ENCODE assay signal across 8 cellular contexts in genomic region chr20:53916173-53916512, GRCh38.
DNase-seq lines count a peak whose midpoint lies in the region; ATAC-seq, FAIRE-seq and TF ChIP-seq lines count a peak whose summit lies in the region.

No MANE protein-coding gene starts in this region.

- H3K4me3 Mint-ChIP-seq in stimulated activated naive CD8-positive, alpha-beta T cell treated with anti-CD3 and anti-CD28 coated beads, Interleukin-15, Interleukin-2, amounts not matched to agents 100 ng/mL and 50 ng/mL, for 24 hours: peak overlapping the region; percentile 84
- peak overlapping the region; percentile 87 for H3K4me3 Mint-ChIP-seq in chondrocyte (ENCODE audit: unreplicated experiment)
- peak overlapping the region; percentile 88 to 97 (median 94) for H3K4me3 Mint-ChIP-seq in naive thymus-derived CD4-positive, alpha-beta T cell

- no peaks in the 10 kb centered on the region for H3K27me3 Mint-ChIP-seq in stimulated activated naive CD8-positive, alpha-beta T cell treated with anti-CD3 and anti-CD28 coated beads, Interleukin-15, Interleukin-2, amounts not matched to agents 100 ng/mL and 50 ng/mL, for 24 hours
- no peaks in the 10 kb centered on the region for H3K27me3 Mint-ChIP-seq in chondrocyte (ENCODE audit: low read depth)
- H3K27me3 Mint-ChIP-seq in naive thymus-derived CD4-positive, alpha-beta T cell: no peaks in the 10 kb centered on the region

- no peaks in the 10 kb centered on the region for H3K27me3 ChIP-seq in naive thymus-derived CD4-positive, alpha-beta T cell (ENCODE audit: control insufficient read depth in 2 of 2, insufficient read depth in 2 of 2, low read length in 2 of 2)

- H3K27ac ChIP-seq in naive thymus-derived CD4-positive, alpha-beta T cell (ENCODE audit: low read depth, low read length): peak overlapping the region; percentile 70

- no peaks in the 10 kb centered on the region for H3K36me3 ChIP-seq in naive thymus-derived CD4-positive, alpha-beta T cell (ENCODE audit: control insufficient read depth in 2 of 3, insufficient read depth in 3 of 3, low read length in 3 of 3)

- no peak for FAIRE-seq in GM12891 (lab: Jason Lieb, UNC)

- DNase-seq in stimulated activated naive CD8-positive, alpha-beta T cell treated with anti-CD3 and anti-CD28 coated beads, Interleukin-15, Interleukin-2, amounts not matched to agents 100 U/mL and 50 U/mL, for 24 hours: no peak
- no peak for DNase-seq in chondrocyte (ENCODE audit: low spot score)
- DNase-seq in naive thymus-derived CD4-positive, alpha-beta T cell: no peak
- DNase-seq in GM10248 (ENCODE audit: extremely low spot score): no peak
- no peak for DNase-seq in SHP77 treated with DMSO at 0.1 percent for 48 hours (lab: John Stamatoyannopoulos, UW)
- no peak for DNase-seq in GM12891 (ENCODE audit: insufficient read length, low spot score)

- CTCF ChIA-PET in naive thymus-derived CD4-positive, alpha-beta T cell (lab: Charles Lee): interaction anchor here (0.6 to 4.8 kb wide), 37 partner anchors 9 to 699 kb away, joined by 3 to 54 read pairs (median 5); no protein-coding TSS in a partner anchor
- CTCF ChIA-PET in GM10248 (lab: Yijun Ruan, JAX): interaction anchor here (0.6 to 18.8 kb wide), 32 partner anchors 10 to 1743 kb away, joined by 3 to 281 read pairs (median 6); partner anchors contain the start of genes PFDN4 and ZNF217

- TF ChIP-seq CTCF in chondrocyte (IDR thresholded peaks at IDR 0.05): no peak
- no peak for TF ChIP-seq CTCF in GM10248 (IDR thresholded peaks at IDR 0.05; ENCODE audit: control extremely low read depth, extremely low read depth, low read depth, missing control alignments)

- H3K27ac Mint-ChIP-seq in stimulated activated naive CD8-positive, alpha-beta T cell treated with anti-CD3 and anti-CD28 coated beads, Interleukin-15, Interleukin-2, amounts not matched to agents 100 ng/mL and 50 ng/mL, for 24 hours: peak overlapping the region; percentile 82
- H3K27ac Mint-ChIP-seq in chondrocyte (ENCODE audit: unreplicated experiment): peak overlapping the region; percentile 93
- H3K27ac Mint-ChIP-seq in naive thymus-derived CD4-positive, alpha-beta T cell: peak overlapping the region; percentile 82 to 95 (median 90)

- peak overlapping the region; percentile 79 for H3K4me3 ChIP-seq in naive thymus-derived CD4-positive, alpha-beta T cell (ENCODE audit: low read length)

- intact Hi-C loops in naive thymus-derived CD4-positive, alpha-beta T cell (cut with micrococcal nuclease): loop anchor here (5.0 kb wide), 6 partner anchors 84 to 259 kb away; no protein-coding TSS in a partner anchor

- POLR2A ChIA-PET in naive thymus-derived CD4-positive, alpha-beta T cell (lab: Charles Lee): interaction anchor here (0.5 to 2.9 kb wide), 20 partner anchors 9 to 346 kb away, joined by 3 to 23 read pairs (median 4); no protein-coding TSS in a partner anchor
- POLR2A ChIA-PET in GM10248 (lab: Yijun Ruan, JAX): interaction anchor here (0.9 to 1.9 kb wide), 3 partner anchors 9 to 140 kb away, joined by 4 to 8 read pairs (median 5); no protein-coding TSS in a partner anchor

- H3K9me3 ChIP-seq in naive thymus-derived CD4-positive, alpha-beta T cell (ENCODE audit: control insufficient read depth in 2 of 3, low read length in 3 of 3): no peaks in the 10 kb centered on the region

- no peaks in the 10 kb centered on the region for H3K36me3 Mint-ChIP-seq in stimulated activated naive CD8-positive, alpha-beta T cell treated with anti-CD3 and anti-CD28 coated beads, Interleukin-15, Interleukin-2, amounts not matched to agents 100 ng/mL and 50 ng/mL, for 24 hours (ENCODE audit: low read depth)
- no peaks in the 10 kb centered on the region for H3K36me3 Mint-ChIP-seq in chondrocyte (ENCODE audit: low read depth)
- H3K36me3 Mint-ChIP-seq in naive thymus-derived CD4-positive, alpha-beta T cell: peaks cover 0 to 3% (median 0%) of the 10 kb centered on the region in 5 donors

- ATAC-seq in stimulated activated naive CD8-positive, alpha-beta T cell treated with anti-CD3 and anti-CD28 coated beads, Interleukin-15, Interleukin-2, amounts not matched to agents 100 U/mL and 50 U/mL, for 24 hours: no peak
- ATAC-seq in naive thymus-derived CD4-positive, alpha-beta T cell: peak; percentile 6
- no peak for ATAC-seq in HG02981 (IDR thresholded peaks at IDR 0.05; ENCODE audit: unreplicated experiment)

- TF ChIP-seq POLR2A in GM12891 (IDR thresholded peaks at IDR 0.05; ENCODE audit: low read depth, low read length): no peak

- H3K4me1 Mint-ChIP-seq in stimulated activated naive CD8-positive, alpha-beta T cell treated with anti-CD3 and anti-CD28 coated beads, Interleukin-15, Interleukin-2, amounts not matched to agents 100 ng/mL and 50 ng/mL, for 24 hours (ENCODE audit: low read depth): peaks cover 56% of the 10 kb centered on the region
- H3K4me1 Mint-ChIP-seq in chondrocyte (ENCODE audit: low read depth): peaks cover 41% of the 10 kb centered on the region
- H3K4me1 Mint-ChIP-seq in naive thymus-derived CD4-positive, alpha-beta T cell: peaks cover 15 to 37% (median 23%) of the 10 kb centered on the region in 7 donors

- no peaks in the 10 kb centered on the region for H3K9me3 Mint-ChIP-seq in stimulated activated naive CD8-positive, alpha-beta T cell treated with anti-CD3 and anti-CD28 coated beads, Interleukin-15, Interleukin-2, amounts not matched to agents 100 ng/mL and 50 ng/mL, for 24 hours
- no peaks in the 10 kb centered on the region for H3K9me3 Mint-ChIP-seq in chondrocyte (ENCODE audit: low read depth)
- H3K9me3 Mint-ChIP-seq in naive thymus-derived CD4-positive, alpha-beta T cell: peaks cover 0 to 1% (median 0%) of the 10 kb centered on the region in 11 donors

- peaks cover 5 to 7% of the 10 kb centered on the region in 2 donors for H3K4me1 ChIP-seq in naive thymus-derived CD4-positive, alpha-beta T cell (ENCODE audit: control insufficient read depth in 2 of 2, insufficient read depth in 2 of 2, low read length in 2 of 2)

TF ChIP-seq in GM12891, 5 proteins besides CTCF, POLR2A, EP300 and RAD21:
- TF ChIP-seq PAX5 (IDR thresholded peaks at IDR 0.05; ENCODE audit: insufficient read depth, low read length, severe bottlenecking) (no peak), SPI1 (IDR thresholded peaks at IDR 0.05; ENCODE audit: low read depth, low read length) (no peak), POU2F2 (IDR thresholded peaks at IDR 0.05; ENCODE audit: low read depth, low read length) (no peak), POLR2AphosphoS5 (IDR thresholded peaks at IDR 0.05; ENCODE audit: low read depth, low read length) (no peak), TAF1 (IDR thresholded peaks at IDR 0.05; ENCODE audit: low read depth, low read length) (no peak)
